1 cellular context compared by ENCODE assay signal in the genomic region with DNA sequence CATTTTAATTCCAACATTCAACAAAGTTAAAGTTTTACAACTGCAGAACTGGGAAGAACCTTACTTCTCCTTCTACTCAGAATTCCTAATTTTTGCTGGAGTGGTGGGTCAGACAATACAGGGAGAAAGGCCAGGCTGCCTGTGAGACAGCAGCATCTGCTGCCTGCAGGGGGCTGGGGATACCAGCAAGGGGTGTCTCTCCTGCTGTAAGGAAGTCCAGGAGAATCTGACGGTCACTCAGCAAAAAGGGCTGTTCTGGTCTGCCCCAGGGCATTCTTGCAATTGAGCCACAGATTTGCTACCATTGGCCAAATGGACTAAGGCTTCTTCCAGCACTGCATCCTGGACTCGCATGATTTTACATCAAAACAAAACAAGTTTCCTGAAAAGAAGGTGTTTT.
TF ChIP-seq lines count a peak whose summit lies in the region.

No MANE protein-coding gene starts in this region.

TF ChIP-seq in HepG2, 621 proteins besides CTCF, POLR2A, EP300 and RAD21 (continued from another document):
- TF ChIP-seq, protein P1, sequence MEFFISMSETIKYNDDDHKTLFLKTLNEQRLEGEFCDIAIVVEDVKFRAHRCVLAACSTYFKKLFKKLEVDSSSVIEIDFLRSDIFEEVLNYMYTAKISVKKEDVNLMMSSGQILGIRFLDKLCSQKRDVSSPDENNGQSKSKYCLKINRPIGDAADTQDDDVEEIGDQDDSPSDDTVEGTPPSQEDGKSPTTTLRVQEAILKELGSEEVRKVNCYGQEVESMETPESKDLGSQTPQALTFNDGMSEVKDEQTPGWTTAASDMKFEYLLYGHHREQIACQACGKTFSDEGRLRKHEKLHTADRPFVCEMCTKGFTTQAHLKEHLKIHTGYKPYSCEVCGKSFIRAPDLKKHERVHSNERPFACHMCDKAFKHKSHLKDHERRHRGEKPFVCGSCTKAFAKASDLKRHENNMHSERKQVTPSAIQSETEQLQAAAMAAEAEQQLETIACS (CRISPR knock-in tag; IDR thresholded peaks at IDR 0.05), result no peak
- TF ChIP-seq ATRX (CRISPR knock-in tag; IDR thresholded peaks at IDR 0.05; ENCODE audit: borderline replicate concordance) (no peak), RAD51 (IDR thresholded peaks at IDR 0.05; ENCODE audit: borderline replicate concordance) (no peak), MXI1 (IDR thresholded peaks at IDR 0.05; ENCODE audit: borderline replicate concordance, low read depth, low read length) (no peak)
- TF ChIP-seq, protein P2, sequence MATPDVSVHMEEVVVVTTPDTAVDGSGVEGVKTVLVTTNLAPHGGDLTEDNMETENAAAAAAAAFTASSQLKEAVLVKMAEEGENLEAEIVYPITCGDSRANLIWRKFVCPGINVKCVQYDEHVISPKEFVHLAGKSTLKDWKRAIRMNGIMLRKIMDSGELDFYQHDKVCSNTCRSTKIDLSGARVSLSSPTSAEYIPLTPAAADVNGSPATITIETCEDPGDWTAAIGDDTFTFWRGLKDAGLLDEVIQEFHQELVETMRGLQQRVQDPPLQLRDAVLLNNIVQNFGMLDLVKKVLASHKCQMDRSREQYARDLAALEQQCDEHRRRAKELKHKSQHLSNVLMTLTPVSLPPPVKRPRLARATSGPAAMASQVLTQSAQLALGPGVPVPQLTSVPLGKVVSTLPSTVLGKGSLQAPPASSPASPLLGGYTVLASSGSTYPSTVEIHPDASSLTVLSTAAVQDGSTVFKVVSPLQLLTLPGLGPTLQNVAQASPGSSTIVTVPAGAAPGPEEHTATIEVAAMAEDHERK (CRISPR knock-in tag; IDR thresholded peaks at IDR 0.05; ENCODE audit: low read depth), result no peak
